Comparison of ENCODE assay signal across 8 cellular contexts in the genomic region with DNA sequence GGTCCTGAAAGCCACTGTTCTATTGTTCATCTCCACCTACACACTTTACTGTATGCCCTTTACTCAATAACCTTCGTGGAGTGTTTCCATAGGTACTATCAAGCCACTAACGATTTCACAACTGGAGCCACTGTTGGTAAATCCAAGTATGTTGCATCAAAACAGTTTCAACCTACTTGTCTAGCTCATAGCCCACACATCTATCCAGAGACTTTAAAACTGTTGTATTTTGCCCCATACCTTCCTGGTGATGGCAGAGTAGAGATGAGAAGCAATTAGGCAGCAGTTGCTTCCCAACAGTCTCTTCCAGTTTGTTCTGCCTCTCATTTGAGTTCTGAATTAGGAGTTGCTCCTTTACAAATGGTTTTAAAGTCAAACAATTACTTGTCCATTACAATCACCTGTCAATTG. TPM values are rescaled to one million over a fixed set of nuclear protein-coding genes. Genes with fewer than 3 reads are reported as not detected.
A peak's percentile ranks its signal among the peaks of the same experiment; 100 is the strongest.
DNase-seq lines count a peak whose midpoint lies in the region; ATAC-seq and TF ChIP-seq lines count a peak whose summit lies in the region.

No MANE protein-coding gene starts in this region.

- no peak for TF ChIP-seq CTCF in NB4 (IDR thresholded peaks at IDR 0.05; ENCODE audit: low read depth, low read length)
- TF ChIP-seq CTCF in colonic mucosa (IDR thresholded peaks at IDR 0.05) = no peak
- TF ChIP-seq CTCF in right lobe of liver (IDR thresholded peaks at IDR 0.05) = no peak
- no peak for TF ChIP-seq CTCF in suprapubic skin (IDR thresholded peaks at IDR 0.05)

- H3K4me3 ChIP-seq in NB4 (ENCODE audit: low read depth, low read length) (no peak overlapping the region), colonic mucosa (peak overlapping the region; percentile 32), right lobe of liver (peak overlapping the region; percentile 39 to 57 (median 51)), suprapubic skin (peak overlapping the region; percentile 57)

- H3K4me1 ChIP-seq in colonic mucosa (no peaks in the 10 kb centered on the region), right lobe of liver (peaks cover 0 to 12% (median 4%) of the 10 kb centered on the region in 4 donors), suprapubic skin (peaks cover 35% of the 10 kb centered on the region)

- H3K27ac ChIP-seq in colonic mucosa (peak overlapping the region; percentile 42), right lobe of liver (peak overlapping the region; percentile 75 to 81 (median 77)), suprapubic skin (peak overlapping the region; percentile 89)

- WGBS in right lobe of liver (ENCODE audit: insufficient coverage, low coverage, low lambda C conversion rate, missing lambda C conversion rate) = 0% methylated on average over 2 of the region's 2 CpGs
- WGBS in suprapubic skin = 28% methylated on average over 2 of the region's 2 CpGs

- DNase-seq in NB4 (ENCODE audit: low read depth) = peak; percentile 54
- no peak for DNase-seq in colonic mucosa
- DNase-seq in right lobe of liver = no peak
- DNase-seq in suprapubic skin (ENCODE audit: low spot score in 2 of 2) = no peak
- DNase-seq in stimulated activated CD4-positive, alpha-beta T cell treated with anti-CD3 and anti-CD28 coated beads, Interleukin-2, amount 100 ng/mL, for 48 hours = no peak
- no peak for DNase-seq in D341Med (ENCODE audit: low spot score)
- DNase-seq in DMS79 (lab: John Stamatoyannopoulos, UW) = no peak

- TF ChIP-seq POLR2A in NB4 (IDR thresholded peaks at IDR 0.05; ENCODE audit: extremely low read depth, insufficient read length) (no peak), right lobe of liver (IDR thresholded peaks at IDR 0.05) (no peak), suprapubic skin (IDR thresholded peaks at IDR 0.05) (no peak)

- ATAC-seq in right lobe of liver (peak; percentile 56 to 74 (median 70)), GM21381 (IDR thresholded peaks at IDR 0.05; ENCODE audit: unreplicated experiment) (no peak)

- H3K27me3 ChIP-seq in colonic mucosa (no peaks in the 10 kb centered on the region), right lobe of liver (no peaks in the 10 kb centered on the region), suprapubic skin (no peaks in the 10 kb centered on the region)

- no peaks in the 10 kb centered on the region for H3K9me3 ChIP-seq in colonic mucosa
- H3K9me3 ChIP-seq in right lobe of liver = no peaks in the 10 kb centered on the region
- no peaks in the 10 kb centered on the region for H3K9me3 ChIP-seq in suprapubic skin

- H3K9ac ChIP-seq in colonic mucosa (ENCODE audit: low read depth in 2 of 2, low read length in 2 of 2) = peak overlapping the region; percentile 52 to 79

- TF ChIP-seq EP300 in suprapubic skin (IDR thresholded peaks at IDR 0.05) = no peak

- H3K36me3 ChIP-seq in colonic mucosa (no peaks in the 10 kb centered on the region), right lobe of liver (no peaks in the 10 kb centered on the region), suprapubic skin (no peaks in the 10 kb centered on the region)

- intact Hi-C loops in colonic mucosa (cut with DNase I) (no loop called here), right lobe of liver (cut with DNase I) (loop anchor here in 1 of 2 donors (10.0 kb wide), 1 partner anchor 85 kb away; a partner anchor contains a TSS)

RNA-seq across cellular contexts. Expression of a gene that starts 0.6 kb away (rescaled TPM):
- total RNA-seq in colonic mucosa (10 to 100 TPM in 1 of 2 donors, 1 to 10 TPM in 1; 7.0 to 20.8 TPM), right lobe of liver (10 to 100 TPM; 27.3 to 98.1 (median 53.2) TPM), suprapubic skin (10 to 100 TPM; 27.1 to 62.1 (median 40.8) TPM)

RNA-seq across cellular contexts. Expression of a gene that starts 8.6 kb away (rescaled TPM):
- total RNA-seq in colonic mucosa (10 to 100 TPM; 64.0 to 84.0 TPM), right lobe of liver (10 to 100 TPM; 12.4 to 19.6 (median 16.5) TPM), suprapubic skin (10 to 100 TPM; 55.3 to 83.5 (median 76.6) TPM)
